ENCODE assay signal across 36 cellular contexts in the genomic region with DNA sequence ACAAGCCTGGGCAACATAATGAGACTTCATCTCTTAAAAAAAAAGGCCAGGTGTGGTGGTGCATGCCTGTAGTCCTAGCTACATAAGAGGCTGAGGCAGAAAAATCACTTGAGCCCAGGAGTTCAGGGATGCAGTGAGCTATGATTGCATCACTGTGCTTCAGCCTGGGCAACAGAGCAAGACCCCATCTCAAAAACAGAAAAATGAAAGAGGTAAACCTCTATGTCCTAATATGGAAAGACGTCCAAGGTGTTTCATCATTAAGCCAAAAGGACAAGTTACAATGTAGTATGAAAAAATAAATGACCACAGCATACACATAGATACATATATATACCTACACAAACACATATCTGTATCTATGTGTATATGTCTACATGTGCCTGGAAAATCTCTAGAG. TPM values are rescaled to one million over a fixed set of nuclear protein-coding genes. Genes with fewer than 3 reads are reported as not detected.
"Had no signal": no experiment of that assay in that cellular context is flagged by ENCODE, and none has a peak within 500 bp of the region (broad histone marks: within the 10 kb centered on the region; RNA-seq: fewer than 3 reads in every experiment).

No MANE protein-coding gene starts in this region.

- H3K4me1 Mint-ChIP-seq: activated CD4-positive, alpha-beta memory T cell treated with anti-CD3 and anti-CD28 coated beads, Interleukin-2, amount 10 ng/mL, durations not matched to agents 7 days and 5 days; activated CD4-positive, alpha-beta T cell treated with anti-CD3 and anti-CD28 coated beads for 36 hours; activated CD4-positive, alpha-beta T cell treated with anti-CD3 and anti-CD28 coated beads, Interleukin-2, amount 10 ng/mL, durations not matched to agents 7 days and 5 days; activated CD8-positive, alpha-beta memory T cell treated with anti-CD3 and anti-CD28 coated beads, Interleukin-2, amount 10 ng/mL, durations not matched to agents 7 days and 5 days; activated naive CD4-positive, alpha-beta T cell treated with anti-CD3 and anti-CD28 coated beads, Interleukin-2, amount 10 ng/mL, durations not matched to agents 7 days and 5 days; activated naive CD4-positive, alpha-beta T cell treated with anti-CD3 and anti-CD28 coated beads, Interleukin-2, amount 50 U/mL, for 24 hours; activated naive CD8-positive, alpha-beta T cell treated with anti-CD3 and anti-CD28 coated beads, Interleukin-2, amount 10 ng/mL, durations not matched to agents 7 days and 5 days; activated naive CD8-positive, alpha-beta T cell treated with anti-CD3 and anti-CD28 coated beads, Interleukin-2, amount 50 U/mL, for 24 hours; central memory CD8-positive, alpha-beta T cell had no signal

- H3K9me3 ChIP-seq: ascending aorta had no signal

- H3K4me3 ChIP-seq: ascending aorta, cardiac muscle cell had no signal

- H3K4me3 Mint-ChIP-seq: activated CD4-positive, alpha-beta memory T cell treated with anti-CD3 and anti-CD28 coated beads, Interleukin-2, amount 10 ng/mL, durations not matched to agents 7 days and 5 days; activated CD4-positive, alpha-beta T cell treated with anti-CD3 and anti-CD28 coated beads for 36 hours; activated CD4-positive, alpha-beta T cell treated with anti-CD3 and anti-CD28 coated beads, Interleukin-2, amount 10 ng/mL, durations not matched to agents 7 days and 5 days; activated CD8-positive, alpha-beta memory T cell treated with anti-CD3 and anti-CD28 coated beads, Interleukin-2, amount 10 ng/mL, durations not matched to agents 7 days and 5 days; activated CD8-positive, alpha-beta T cell treated with anti-CD3 and anti-CD28 coated beads, Interleukin-2, amount 10 ng/mL, durations not matched to agents 7 days and 5 days; activated naive CD4-positive, alpha-beta T cell treated with anti-CD3 and anti-CD28 coated beads, Interleukin-2, amount 10 ng/mL, durations not matched to agents 7 days and 5 days; activated naive CD4-positive, alpha-beta T cell treated with anti-CD3 and anti-CD28 coated beads, Interleukin-2, amount 50 U/mL, for 24 hours; activated naive CD8-positive, alpha-beta T cell; activated naive CD8-positive, alpha-beta T cell treated with anti-CD3 and anti-CD28 coated beads, Interleukin-2, amount 10 ng/mL, durations not matched to agents 7 days and 5 days; activated naive CD8-positive, alpha-beta T cell treated with anti-CD3 and anti-CD28 coated beads, Interleukin-2, amount 50 U/mL, for 24 hours; activated T-cell treated with anti-CD3 and anti-CD28 coated beads, Interleukin-2, amount 50 U/mL, for 24 hours; brain; central memory CD8-positive, alpha-beta T cell; T-helper 1 cell treated with Interleukin-12 subunit alpha and Interleukin-12 subunit beta and Interleukin-4 antibody, amounts not matched to agents 30 μg/mL and 1 μg/mL, for 36 hours; T-helper 2 cell treated with Interferon-gamma antibody and Interleukin-4, amounts not matched to agents 5 μg/mL and 100 μg/mL, for 36 hours had no signal

- H3K36me3 Mint-ChIP-seq: activated CD8-positive, alpha-beta memory T cell treated with anti-CD3 and anti-CD28 coated beads, Interleukin-2, amount 10 ng/mL, durations not matched to agents 7 days and 5 days; activated naive CD4-positive, alpha-beta T cell treated with anti-CD3 and anti-CD28 coated beads, Interleukin-2, amount 10 ng/mL, durations not matched to agents 7 days and 5 days; activated naive CD4-positive, alpha-beta T cell treated with anti-CD3 and anti-CD28 coated beads, Interleukin-2, amount 50 U/mL, for 24 hours; activated naive CD8-positive, alpha-beta T cell; activated naive CD8-positive, alpha-beta T cell treated with anti-CD3 and anti-CD28 coated beads, Interleukin-2, amount 10 ng/mL, durations not matched to agents 7 days and 5 days; brain had no signal

- DNase-seq: activated CD4-positive, alpha-beta memory T cell treated with anti-CD3 and anti-CD28 coated beads, Interleukin-2, amount 10 ng/mL, durations not matched to agents 7 days and 5 days; activated CD4-positive, alpha-beta T cell treated with anti-CD3 and anti-CD28 coated beads for 1 hour; activated CD4-positive, alpha-beta T cell treated with anti-CD3 and anti-CD28 coated beads for 36 hours; activated CD4-positive, alpha-beta T cell treated with anti-CD3 and anti-CD28 coated beads for 48 hours; activated CD4-positive, alpha-beta T cell treated with anti-CD3 and anti-CD28 coated beads, Interleukin-2, amount 10 ng/mL, durations not matched to agents 7 days and 5 days; activated CD4-positive, alpha-beta T cell treated with anti-CD3 and anti-CD28 coated beads, Interleukin-2, amount 50 U/mL, for 48 hours; activated CD4-positive, CD25-positive, alpha-beta regulatory T cell; activated CD8-positive, alpha-beta memory T cell treated with anti-CD3 and anti-CD28 coated beads for 24 hours; activated CD8-positive, alpha-beta memory T cell treated with anti-CD3 and anti-CD28 coated beads, Interleukin-2, amount 10 ng/mL, durations not matched to agents 7 days and 5 days; activated CD8-positive, alpha-beta memory T cell treated with anti-CD3 and anti-CD28 coated beads, Interleukin-2, amount 50 U/mL, for 48 hours; activated CD8-positive, alpha-beta T cell treated with anti-CD3 and anti-CD28 coated beads, Interleukin-2, amount 10 ng/mL, durations not matched to agents 7 days and 5 days; activated effector memory CD4-positive, alpha-beta T cell treated with Interleukin-2 at 50 U/mL for 16 hours; activated gamma-delta T cell; activated naive CD4-positive, alpha-beta T cell treated with anti-CD3 and anti-CD28 coated beads, Interleukin-2, amount 10 ng/mL, durations not matched to agents 7 days and 5 days; activated naive CD4-positive, alpha-beta T cell treated with Interleukin-2 at 50 U/mL for 16 hours; activated naive CD8-positive, alpha-beta T cell treated with anti-CD3 and anti-CD28 coated beads, Interleukin-2, amount 10 ng/mL, durations not matched to agents 7 days and 5 days; activated naive CD8-positive, alpha-beta T cell treated with anti-CD3 and anti-CD28 coated beads, Interleukin-2, amount 50 U/mL, for 24 hours; activated T-cell treated with anti-CD3 and anti-CD28 coated beads, Interleukin-2, amount 50 U/mL, for 24 hours; activated T-cell treated with anti-CD3 and anti-CD28 coated beads, Interleukin-2, amount 50 U/mL, for 48 hours; amygdala; caudate nucleus; cerebellar nuclear complex; T-helper 2 cell; T-helper 9 cell had no signal

- H3K27me3 Mint-ChIP-seq: brain had no signal

- H3K27ac Mint-ChIP-seq: activated CD4-positive, alpha-beta memory T cell treated with anti-CD3 and anti-CD28 coated beads, Interleukin-2, amount 10 ng/mL, durations not matched to agents 7 days and 5 days; activated CD4-positive, alpha-beta T cell treated with anti-CD3 and anti-CD28 coated beads for 36 hours; activated CD4-positive, alpha-beta T cell treated with anti-CD3 and anti-CD28 coated beads, Interleukin-2, amount 10 ng/mL, durations not matched to agents 7 days and 5 days; activated CD8-positive, alpha-beta memory T cell treated with anti-CD3 and anti-CD28 coated beads, Interleukin-2, amount 10 ng/mL, durations not matched to agents 7 days and 5 days; activated CD8-positive, alpha-beta T cell treated with anti-CD3 and anti-CD28 coated beads, Interleukin-2, amount 10 ng/mL, durations not matched to agents 7 days and 5 days; activated naive CD4-positive, alpha-beta T cell treated with anti-CD3 and anti-CD28 coated beads, Interleukin-2, amount 10 ng/mL, durations not matched to agents 7 days and 5 days; activated naive CD4-positive, alpha-beta T cell treated with anti-CD3 and anti-CD28 coated beads, Interleukin-2, amount 50 U/mL, for 24 hours; activated naive CD8-positive, alpha-beta T cell; activated naive CD8-positive, alpha-beta T cell treated with anti-CD3 and anti-CD28 coated beads, Interleukin-2, amount 10 ng/mL, durations not matched to agents 7 days and 5 days; activated naive CD8-positive, alpha-beta T cell treated with anti-CD3 and anti-CD28 coated beads, Interleukin-2, amount 50 U/mL, for 24 hours; activated T-cell treated with anti-CD3 and anti-CD28 coated beads, Interleukin-2, amount 50 U/mL, for 24 hours; activated T-helper 2 cell treated with anti-CD3 and anti-CD28 coated beads, Interferon-gamma antibody, Interleukin-2, Interleukin-4, amounts not matched to agents 10 μg/mL and 5 μg/mL and 100 μg/mL, durations not matched to agents 14 hours and 24 hours and 36 hours; brain; T-helper 1 cell treated with Interleukin-12 subunit alpha and Interleukin-12 subunit beta and Interleukin-4 antibody, amounts not matched to agents 30 μg/mL and 1 μg/mL, for 36 hours; T-helper 2 cell treated with Interferon-gamma antibody and Interleukin-4, amounts not matched to agents 5 μg/mL and 100 μg/mL, for 36 hours had no signal

- H3K4me1 ChIP-seq: ascending aorta had no signal

- H3K27me3 ChIP-seq: ascending aorta, cardiac muscle cell had no signal

- H3K27ac ChIP-seq: ascending aorta, cardiac muscle cell, VCaP had no signal

- ATAC-seq: activated CD4-positive, alpha-beta T cell treated with anti-CD3 and anti-CD28 coated beads for 36 hours; activated CD4-positive, CD25-positive, alpha-beta regulatory T cell treated with anti-CD3 and anti-CD28 coated beads, Interleukin-2, amount 50 U/mL, for 24 hours; activated CD8-positive, alpha-beta memory T cell treated with anti-CD3 and anti-CD28 coated beads, Interleukin-2, amount 10 ng/mL, durations not matched to agents 7 days and 5 days; activated CD8-positive, alpha-beta T cell treated with anti-CD3 and anti-CD28 coated beads, Interleukin-2, amount 10 ng/mL, durations not matched to agents 7 days and 5 days; activated naive CD8-positive, alpha-beta T cell treated with anti-CD3 and anti-CD28 coated beads, Interleukin-2, amount 50 U/mL, for 24 hours had no signal

- H3K9me3 Mint-ChIP-seq: activated CD4-positive, alpha-beta memory T cell treated with anti-CD3 and anti-CD28 coated beads, Interleukin-2, amount 10 ng/mL, durations not matched to agents 7 days and 5 days; activated CD4-positive, alpha-beta T cell treated with anti-CD3 and anti-CD28 coated beads, Interleukin-2, amount 10 ng/mL, durations not matched to agents 7 days and 5 days; activated naive CD4-positive, alpha-beta T cell treated with anti-CD3 and anti-CD28 coated beads, Interleukin-2, amount 10 ng/mL, durations not matched to agents 7 days and 5 days; activated naive CD4-positive, alpha-beta T cell treated with anti-CD3 and anti-CD28 coated beads, Interleukin-2, amount 50 U/mL, for 24 hours; activated naive CD8-positive, alpha-beta T cell treated with anti-CD3 and anti-CD28 coated beads, Interleukin-2, amount 10 ng/mL, durations not matched to agents 7 days and 5 days; activated naive CD8-positive, alpha-beta T cell treated with anti-CD3 and anti-CD28 coated beads, Interleukin-2, amount 50 U/mL, for 24 hours; activated T-cell treated with anti-CD3 and anti-CD28 coated beads, Interleukin-2, amount 50 U/mL, for 24 hours; activated T-helper 2 cell treated with anti-CD3 and anti-CD28 coated beads, Interferon-gamma antibody, Interleukin-2, Interleukin-4, amounts not matched to agents 10 μg/mL and 5 μg/mL and 100 μg/mL, durations not matched to agents 14 hours and 24 hours and 36 hours; central memory CD8-positive, alpha-beta T cell; T-helper 1 cell treated with Interleukin-12 subunit alpha and Interleukin-12 subunit beta and Interleukin-4 antibody, amounts not matched to agents 30 μg/mL and 1 μg/mL, for 36 hours; T-helper 2 cell treated with Interferon-gamma antibody and Interleukin-4, amounts not matched to agents 5 μg/mL and 100 μg/mL, for 36 hours had no signal

- H3K36me3 ChIP-seq: ascending aorta, cardiac muscle cell had no signal

RNA-seq across cellular contexts. Expression of a gene that starts 15.4 kb away (rescaled TPM):
- total RNA-seq: activated CD4-positive, alpha-beta T cell treated with anti-CD3 and anti-CD28 coated beads, Interleukin-2, amount 10 ng/mL, durations not matched to agents 7 days and 5 days; activated CD8-positive, alpha-beta memory T cell treated with anti-CD3 and anti-CD28 coated beads, Interleukin-2, amount 10 ng/mL, durations not matched to agents 7 days and 5 days; activated CD8-positive, alpha-beta T cell treated with anti-CD3 and anti-CD28 coated beads, Interleukin-2, amount 10 ng/mL, durations not matched to agents 7 days and 5 days; activated naive CD8-positive, alpha-beta T cell treated with anti-CD3 and anti-CD28 coated beads, Interleukin-2, amount 10 ng/mL, durations not matched to agents 7 days and 5 days; bronchial epithelial cell had no signal
